In the genomic region with DNA sequence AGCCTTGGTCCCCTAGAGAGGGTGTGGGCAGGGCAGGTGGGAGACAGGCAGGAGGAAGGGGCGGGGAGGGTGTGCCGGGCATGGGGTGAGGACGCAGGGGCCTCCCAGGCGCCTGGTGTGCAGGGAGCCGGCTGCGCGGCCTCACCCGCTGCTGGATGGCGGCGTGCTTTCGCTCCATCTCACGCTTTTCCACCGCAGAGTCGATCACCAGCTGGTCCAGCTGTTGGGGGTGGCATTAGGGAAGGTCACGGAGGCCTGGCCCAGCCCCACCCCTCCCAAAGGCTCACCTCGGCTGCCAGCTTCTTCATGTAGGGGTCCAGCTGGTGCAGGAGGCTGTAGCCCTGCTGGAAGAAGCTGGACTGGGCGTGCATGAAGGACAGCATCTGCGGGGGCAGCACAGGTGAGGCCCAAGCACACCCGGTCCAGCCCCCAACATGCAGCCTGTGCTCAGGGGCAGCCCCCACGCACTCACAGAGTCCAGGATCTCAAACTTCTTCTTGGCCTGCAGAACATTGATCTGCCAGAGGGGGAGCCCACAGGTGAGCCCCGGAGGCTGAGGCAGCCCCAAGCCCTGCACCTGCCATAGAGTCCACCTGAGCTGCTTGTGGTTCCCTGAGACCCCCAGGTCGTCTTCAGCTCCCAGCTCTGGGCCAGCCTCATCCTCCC, we compare ENCODE assay signal across 9 cellular contexts. TPM values are rescaled to one million over a fixed set of nuclear protein-coding genes. Genes with fewer than 3 reads are reported as not detected.
DNase-seq lines count a peak whose midpoint lies in the region; ATAC-seq and TF ChIP-seq lines count a peak whose summit lies in the region.
"Had no signal": no experiment of that assay in that cellular context is flagged by ENCODE, and none has a peak within 500 bp of the region (broad histone marks: within the 10 kb centered on the region; RNA-seq: fewer than 3 reads in every experiment).

No MANE protein-coding gene starts in this region.

- H3K9me3 Mint-ChIP-seq in activated CD4-positive, alpha-beta T cell treated with anti-CD3 and anti-CD28 coated beads, Interleukin-2, amount 10 ng/mL, durations not matched to agents 7 days and 5 days = no peaks in the 10 kb centered on the region

- H3K27me3 ChIP-seq in ascending aorta = no peaks in the 10 kb centered on the region

- no peak overlapping the region for H3K27ac ChIP-seq in ascending aorta

- POLR2A ChIA-PET in activated CD4-positive, alpha-beta T cell treated with anti-CD3 and anti-CD28 coated beads, Interleukin-2, amount 10 ng/mL, durations not matched to agents 7 days and 5 days (lab: Charles Lee) = no interaction called here

- H3K27ac Mint-ChIP-seq in activated CD4-positive, alpha-beta T cell treated with anti-CD3 and anti-CD28 coated beads, Interleukin-2, amount 10 ng/mL, durations not matched to agents 7 days and 5 days = no peak overlapping the region

- H3K36me3 ChIP-seq in ascending aorta = peaks cover 4 to 21% of the 10 kb centered on the region in 2 donors

- H3K4me1 ChIP-seq in ascending aorta = peaks cover 2 to 4% of the 10 kb centered on the region in 2 donors

- peaks cover 7% of the 10 kb centered on the region for H3K36me3 Mint-ChIP-seq in activated CD4-positive, alpha-beta T cell treated with anti-CD3 and anti-CD28 coated beads, Interleukin-2, amount 10 ng/mL, durations not matched to agents 7 days and 5 days (ENCODE audit: low read depth)

- H3K27me3 Mint-ChIP-seq in activated CD4-positive, alpha-beta T cell treated with anti-CD3 and anti-CD28 coated beads, Interleukin-2, amount 10 ng/mL, durations not matched to agents 7 days and 5 days = no peaks in the 10 kb centered on the region

- TF ChIP-seq CTCF in choroid plexus epithelial cell (conservative IDR thresholded peaks at IDR 0.05; ENCODE audit: low read depth, low read length) (peak; percentile 47), retinal pigment epithelial cell (conservative IDR thresholded peaks at IDR 0.05; ENCODE audit: low read depth, low read length) (peak; percentile 53), ascending aorta (IDR thresholded peaks at IDR 0.05) (no peak)

- intact Hi-C loops in ascending aorta (cut with DNase I) = no loop called here

- no peak overlapping the region for H3K4me3 Mint-ChIP-seq in activated CD4-positive, alpha-beta T cell treated with anti-CD3 and anti-CD28 coated beads, Interleukin-2, amount 10 ng/mL, durations not matched to agents 7 days and 5 days

- no peaks in the 10 kb centered on the region for H3K9me3 ChIP-seq in ascending aorta

- DNase-seq in activated CD4-positive, alpha-beta T cell treated with anti-CD3 and anti-CD28 coated beads, Interleukin-2, amount 10 ng/mL, durations not matched to agents 7 days and 5 days = peak; percentile 33
- no peak for DNase-seq in activated CD4-positive, alpha-beta T cell treated with anti-CD3 and anti-CD28 coated beads, Interleukin-2, amount 50 U/mL, for 4 hours
- DNase-seq in NCI-H2227 treated with DMSO at 0.1 percent for 48 hours (lab: John Stamatoyannopoulos, UW) (peak; percentile 16), choroid plexus epithelial cell (ENCODE audit: low read depth) (no peak), retinal pigment epithelial cell (ENCODE audit: low read depth) (no peak), ascending aorta (ENCODE audit: low spot score in 2 of 2) (no peak), DMS79 (lab: John Stamatoyannopoulos, UW) (no peak)
- DNase-seq: activated CD4-positive, CD25-positive, alpha-beta regulatory T cell had no signal

- peaks cover 7% of the 10 kb centered on the region for H3K4me1 Mint-ChIP-seq in activated CD4-positive, alpha-beta T cell treated with anti-CD3 and anti-CD28 coated beads, Interleukin-2, amount 10 ng/mL, durations not matched to agents 7 days and 5 days

- ATAC-seq in GM21390 (IDR thresholded peaks at IDR 0.05; ENCODE audit: unreplicated experiment) = no peak

- CTCF ChIA-PET in activated CD4-positive, alpha-beta T cell treated with anti-CD3 and anti-CD28 coated beads, Interleukin-2, amount 10 ng/mL, durations not matched to agents 7 days and 5 days (lab: Charles Lee) = interaction anchor here (0.9 to 2.1 kb wide), 3 partner anchors 8 to 177 kb away, joined by 4 to 5 read pairs (median 4); no protein-coding TSS in a partner anchor

- H3K4me3 ChIP-seq in choroid plexus epithelial cell (ENCODE audit: low read depth, low read length) (no peak overlapping the region), retinal pigment epithelial cell (ENCODE audit: low read length) (no peak overlapping the region), ascending aorta (no peak overlapping the region)

RNA-seq across cellular contexts. Expression of gene ACAP3, which starts 7.9 kb away (rescaled TPM):
- total RNA-seq in activated CD4-positive, alpha-beta T cell treated with anti-CD3 and anti-CD28 coated beads, Interleukin-2, amount 10 ng/mL, durations not matched to agents 7 days and 5 days = 10 to 100 TPM; 69.5 to 92.1 TPM
- total RNA-seq in ascending aorta = 105 TPM

RNA-seq across cellular contexts. Expression of gene PUSL1, which starts 8.6 kb away (rescaled TPM):
- total RNA-seq in activated CD4-positive, alpha-beta T cell treated with anti-CD3 and anti-CD28 coated beads, Interleukin-2, amount 10 ng/mL, durations not matched to agents 7 days and 5 days = 10 to 100 TPM; 18.9 to 24.4 TPM
- total RNA-seq in ascending aorta = 28.3 TPM

RNA-seq across cellular contexts. Expression of gene SCNN1D, which starts 19.6 kb away (rescaled TPM):
- total RNA-seq in activated CD4-positive, alpha-beta T cell treated with anti-CD3 and anti-CD28 coated beads, Interleukin-2, amount 10 ng/mL, durations not matched to agents 7 days and 5 days = 1 to 10 TPM; 5.1 to 6.6 TPM
- total RNA-seq in ascending aorta = 0.32 TPM

RNA-seq across cellular contexts. Expression of gene INTS11, which starts 24.6 kb away (rescaled TPM):
- total RNA-seq in activated CD4-positive, alpha-beta T cell treated with anti-CD3 and anti-CD28 coated beads, Interleukin-2, amount 10 ng/mL, durations not matched to agents 7 days and 5 days = 100 to 1,000 TPM; 123 to 126 TPM
- 214 TPM for total RNA-seq in ascending aorta

RNA-seq across cellular contexts. Expression of gene CPTP, which starts 24.8 kb away (rescaled TPM):
- total RNA-seq in activated CD4-positive, alpha-beta T cell treated with anti-CD3 and anti-CD28 coated beads, Interleukin-2, amount 10 ng/mL, durations not matched to agents 7 days and 5 days = 10 to 100 TPM; 25.2 to 27.6 TPM
- 71.3 TPM for total RNA-seq in ascending aorta

Comparison
In these comparisons a context has a peak if more than half of its experiments do, and no peak if none do; other contexts are left out.
1. DNase-seq: peak in activated CD4-positive, alpha-beta T cell treated with anti-CD3 and anti-CD28 coated beads, Interleukin-2, amount 10 ng/mL, durations not matched to agents 7 days and 5 days (single experiment) and NCI-H2227 treated with DMSO at 0.1 percent for 48 hours (single experiment); none in activated CD4-positive, alpha-beta T cell treated with anti-CD3 and anti-CD28 coated beads, Interleukin-2, amount 50 U/mL, for 4 hours (0 of 2), choroid plexus epithelial cell (single experiment), retinal pigment epithelial cell (single experiment), ascending aorta (0 of 2) and DMS79 (single experiment).
2. CTCF ChIP-seq: peak in choroid plexus epithelial cell (single experiment) and retinal pigment epithelial cell (single experiment); none in ascending aorta (0 of 3).